ENCODE assay signal across 21 cellular contexts in genomic region chr6:34990971-34991560, GRCh38.
DNase-seq lines count a peak whose midpoint lies in the region; ATAC-seq and TF ChIP-seq lines count a peak whose summit lies in the region.
"Had no signal": no experiment of that assay in that cellular context is flagged by ENCODE, and none has a peak within 500 bp of the region (broad histone marks: within the 10 kb centered on the region; RNA-seq: fewer than 3 reads in every experiment).

No MANE protein-coding gene starts in this region.

- H3K36me3 ChIP-seq in mammary epithelial cell (ENCODE audit: insufficient read depth, low read length) = peaks cover 28% of the 10 kb centered on the region
- peaks cover 6% of the 10 kb centered on the region for H3K36me3 ChIP-seq in breast epithelium
- H3K36me3 ChIP-seq in mesodermal cell (ENCODE audit: control insufficient read depth, insufficient read depth, low read length) = peaks cover 40% of the 10 kb centered on the region
- H3K36me3 ChIP-seq in A673 (ENCODE audit: insufficient read depth, low read length, poor library complexity, severe bottlenecking) = peaks cover 6% of the 10 kb centered on the region
- H3K36me3 ChIP-seq in mesendoderm (ENCODE audit: control insufficient read depth, insufficient read depth, low read length) = peaks cover 6% of the 10 kb centered on the region

- no peak overlapping the region for H2AFZ ChIP-seq in mammary epithelial cell (ENCODE audit: low read depth, low read length)
- H2AFZ ChIP-seq: GM23338 had no signal

- POLR2A ChIA-PET in A673 (lab: Charles Lee; ENCODE audit: low non-redundant PET) = no interaction called here

- TF ChIP-seq CTCF in mammary epithelial cell (conservative IDR thresholded peaks at IDR 0.05 in 1 of 2, IDR thresholded peaks at IDR 0.05 in 1 of 2; ENCODE audit: extremely low read depth in 1 of 2, insufficient read depth in 1 of 2, low read depth in 1 of 2, low read length in 2 of 2) = no peak
- TF ChIP-seq CTCF in breast epithelium (IDR thresholded peaks at IDR 0.05) = no peak
- no peak for TF ChIP-seq CTCF in choroid plexus epithelial cell (conservative IDR thresholded peaks at IDR 0.05; ENCODE audit: low read depth, low read length)
- no peak for TF ChIP-seq CTCF in A673 (conservative IDR thresholded peaks at IDR 0.05; ENCODE audit: low read depth, low read length)

- H3K23ac ChIP-seq in mesendoderm (ENCODE audit: low read length) = no peak overlapping the region

- ATAC-seq in HG03108 (IDR thresholded peaks at IDR 0.05; ENCODE audit: unreplicated experiment) = no peak
- ATAC-seq: GM23338 had no signal

- dilution Hi-C loops in mammary epithelial cell (cut with HindIII; ENCODE audit: low sequenced_read_pairs) = loop anchor here (5.0 kb wide), 1 partner anchor 231 kb away; no protein-coding TSS in a partner anchor

- BruUV-seq in mammary epithelial cell (replicated peaks; lab: Mats Ljungman, UMichigan) (no TSS peak), A673 (replicated peaks; lab: Mats Ljungman, UMichigan) (no TSS peak)

- H4K20me1 ChIP-seq in mammary epithelial cell (ENCODE audit: insufficient read depth, low read length) = no peaks in the 10 kb centered on the region

- H3K4ac ChIP-seq in mesendoderm (ENCODE audit: low read depth, low read length) = no peak overlapping the region

- in situ Hi-C loops in mammary epithelial cell (cut with MboI; ENCODE audit: low sequenced_read_pairs in 2 of 2) = loop anchor here in 1 of 2 donors (5.0 kb wide), 1 partner anchor 56 kb away; no protein-coding TSS in a partner anchor

- no peak overlapping the region for H3K56ac ChIP-seq in mesendoderm (ENCODE audit: low read length)

- H3K4me1 ChIP-seq in mammary epithelial cell (ENCODE audit: insufficient read depth, low read length) (no peaks in the 10 kb centered on the region), breast epithelium (no peaks in the 10 kb centered on the region), mesodermal cell (ENCODE audit: control insufficient read depth, insufficient read depth, low read length, poor library complexity, severe bottlenecking) (peaks cover 8% of the 10 kb centered on the region), A673 (ENCODE audit: insufficient read depth, low read length, poor library complexity, severe bottlenecking) (peaks cover 3% of the 10 kb centered on the region), mesendoderm (ENCODE audit: control insufficient read depth, low read depth, low read length) (no peaks in the 10 kb centered on the region)

- no peak for TF ChIP-seq POLR2A in breast epithelium (IDR thresholded peaks at IDR 0.05)

- H3K79me1 ChIP-seq in mesendoderm (ENCODE audit: low read length) = no peaks in the 10 kb centered on the region

- no peaks in the 10 kb centered on the region for H3K27me3 ChIP-seq in mammary epithelial cell (ENCODE audit: insufficient read depth, low read length)
- no peaks in the 10 kb centered on the region for H3K27me3 ChIP-seq in breast epithelium
- H3K27me3 ChIP-seq in A673 (replicated peaks; ENCODE audit: insufficient read depth, low read depth, low read length, poor library complexity) = no peaks in the 10 kb centered on the region
- H3K27me3 ChIP-seq in mesendoderm (ENCODE audit: insufficient read depth, low read length, poor library complexity) = no peaks in the 10 kb centered on the region

- DNase-seq in mammary epithelial cell (peak; percentile 7), breast epithelium (ENCODE audit: low spot score in 2 of 2) (no peak), choroid plexus epithelial cell (ENCODE audit: low read depth) (peak; percentile 52), middle frontal gyrus (ENCODE audit: extremely low spot score, low spot score) (no peak), A673 (ENCODE audit: low spot score) (no peak), mesendoderm (no peak)
- DNase-seq: activated CD4-positive, alpha-beta T cell treated with anti-CD3 and anti-CD28 coated beads, Interleukin-2, amount 10 ng/mL, durations not matched to agents 24 days and 14 days; activated CD8-positive, alpha-beta memory T cell treated with anti-CD3 and anti-CD28 coated beads, Interleukin-2, amount 50 U/mL, for 4 hours; CD4-positive, CD25-positive, alpha-beta regulatory T cell; DND-41; left ventricle myocardium inferior; naive B cell; NCI-H226; RPMI8226; stimulated activated CD4-positive, alpha-beta T cell treated with anti-CD3 and anti-CD28 coated beads, Interleukin-4, amount 100 ng/mL, for 4 hours; substantia nigra had no signal

- no peak overlapping the region for H2BK5ac ChIP-seq in mesendoderm (ENCODE audit: low read length)

- no peak overlapping the region for H2AK5ac ChIP-seq in mesendoderm (ENCODE audit: low read length)

- no peak overlapping the region for H3K27ac ChIP-seq in mammary epithelial cell (ENCODE audit: insufficient read depth, low read depth, low read length)
- H3K27ac ChIP-seq in breast epithelium = no peak overlapping the region
- H3K27ac ChIP-seq in mesodermal cell (ENCODE audit: low read depth, low read length, severe bottlenecking) = peak overlapping the region; percentile 39
- H3K27ac ChIP-seq in A673 (ENCODE audit: low read depth, low read length, poor library complexity, severe bottlenecking) = no peak overlapping the region
- no peak overlapping the region for H3K27ac ChIP-seq in mesendoderm (ENCODE audit: low read depth, low read length)
- H3K27ac ChIP-seq: 22Rv1, left ventricle myocardium inferior, skin epidermis had no signal

- H3K79me2 ChIP-seq in mammary epithelial cell (ENCODE audit: insufficient read depth, low read length) (no peaks in the 10 kb centered on the region), mesendoderm (ENCODE audit: control insufficient read depth, insufficient read depth, low read length) (no peaks in the 10 kb centered on the region)

- H3K9ac ChIP-seq in mammary epithelial cell (ENCODE audit: insufficient read depth, low read length) = no peak overlapping the region
- no peak overlapping the region for H3K9ac ChIP-seq in mesendoderm (ENCODE audit: low read length)

- intact Hi-C loops in mammary epithelial cell (cut with micrococcal nuclease) (no loop called here), breast epithelium (cut with DNase I; ENCODE audit: low total_unique reads) (no loop called here), A673 (cut with micrococcal nuclease; ENCODE audit: unreplicated experiment) (no loop called here)

- CTCF ChIA-PET in mammary epithelial cell (lab: Charles Lee; ENCODE audit: low non-redundant PET) = no interaction called here
- CTCF ChIA-PET in A673 (lab: Charles Lee) = no interaction called here

- no peak overlapping the region for H3K4me3 ChIP-seq in mammary epithelial cell (replicated peaks in 1 of 3; ENCODE audit: insufficient read depth in 1 of 3, low read depth in 2 of 3, low read length in 3 of 3)
- H3K4me3 ChIP-seq in breast epithelium = no peak overlapping the region
- no peak overlapping the region for H3K4me3 ChIP-seq in choroid plexus epithelial cell (ENCODE audit: low read depth, low read length)
- no peak overlapping the region for H3K4me3 ChIP-seq in mesodermal cell (ENCODE audit: extremely low read depth, insufficient read depth, low read length, poor library complexity, severe bottlenecking)
- no peak overlapping the region for H3K4me3 ChIP-seq in A673 (ENCODE audit: low read depth, low read length, poor library complexity, severe bottlenecking)
- H3K4me3 ChIP-seq in mesendoderm (ENCODE audit: low read length) = no peak overlapping the region
- H3K4me3 ChIP-seq: GM23338, left ventricle myocardium inferior, skin epidermis had no signal

- H4K8ac ChIP-seq in mesendoderm (ENCODE audit: low read depth, low read length) = no peak overlapping the region

- no peak overlapping the region for H4K5ac ChIP-seq in mesendoderm (ENCODE audit: low read length)

- H3K18ac ChIP-seq in mesendoderm (ENCODE audit: low read length) = no peak overlapping the region

- no peak overlapping the region for H3K4me2 ChIP-seq in mammary epithelial cell (ENCODE audit: insufficient read depth, low read depth, low read length)
- H3K4me2 ChIP-seq in mesendoderm (ENCODE audit: low read length) = no peak overlapping the region
- H3K4me2 ChIP-seq: GM23338 had no signal

- no peak overlapping the region for H2BK15ac ChIP-seq in mesendoderm (replicated peaks; ENCODE audit: low read depth)

- H2BK120ac ChIP-seq in mesendoderm (ENCODE audit: low read depth, low read length) = no peak overlapping the region

- no peaks in the 10 kb centered on the region for H3K9me3 ChIP-seq in mammary epithelial cell (replicated peaks; ENCODE audit: insufficient read depth, low read length)
- no peaks in the 10 kb centered on the region for H3K9me3 ChIP-seq in breast epithelium
- H3K9me3 ChIP-seq in mesodermal cell (ENCODE audit: control insufficient read depth, low read length) = no peaks in the 10 kb centered on the region
- no peaks in the 10 kb centered on the region for H3K9me3 ChIP-seq in A673 (ENCODE audit: low read depth, low read length, poor library complexity, severe bottlenecking)
- H3K9me3 ChIP-seq: left ventricle myocardium inferior had no signal

- 83% methylated on average over 2 of the region's 2 CpGs for WGBS in mammary epithelial cell (ENCODE audit: low coverage, missing lambda C conversion rate)
- WGBS in mesodermal cell (ENCODE audit: insufficient coverage in 2 of 2), 2 experiments = 83% methylated on average over 1 of the region's 2 CpGs; no CpG with 5 or more reads in 1 of the 2 experiments
- WGBS in mesendoderm (ENCODE audit: extremely low coverage, insufficient coverage, low lambda C conversion rate) = no CpG with 5 or more reads among the region's 2 CpGs

Comparison
In these comparisons a context has a peak if more than half of its experiments do, and no peak if none do; other contexts are left out.
1. DNase-seq: peak in mammary epithelial cell (single experiment) and choroid plexus epithelial cell (single experiment); none in breast epithelium (0 of 2), middle frontal gyrus (single experiment), A673 (single experiment) and mesendoderm (single experiment).